8 cellular contexts compared by ENCODE assay signal in the genomic region with DNA sequence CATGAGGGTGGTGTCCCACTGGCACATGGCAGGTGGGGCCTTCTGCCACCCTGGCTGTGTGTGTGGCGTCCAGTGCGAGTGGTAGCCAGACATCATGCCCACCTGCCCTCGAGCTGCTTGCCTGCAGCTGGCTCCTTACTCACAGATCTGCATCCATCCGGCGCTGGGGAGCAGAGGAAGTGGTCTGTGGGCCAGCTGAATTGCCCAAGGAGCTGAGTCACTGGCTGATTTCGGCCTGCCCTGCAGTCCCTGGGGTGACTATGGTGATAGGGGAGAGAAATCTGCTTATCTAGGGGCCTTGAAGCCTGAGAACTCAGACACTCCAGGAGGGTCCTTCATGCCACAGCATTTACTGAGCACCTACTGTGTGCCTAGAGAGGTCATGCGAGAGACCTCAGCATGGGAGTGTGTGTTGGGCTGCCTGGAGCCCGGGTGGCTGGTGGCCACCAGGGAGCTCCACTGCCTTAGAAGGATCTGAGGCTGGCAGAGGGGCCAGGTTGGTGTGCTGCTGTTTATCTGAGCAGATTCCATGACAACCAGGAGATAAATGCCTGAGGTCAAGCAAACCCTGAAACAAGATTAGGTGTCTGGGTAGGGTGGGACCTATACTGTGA. TPM values are rescaled to one million over a fixed set of nuclear protein-coding genes. Genes with fewer than 3 reads are reported as not detected.
DNase-seq lines count a peak whose midpoint lies in the region; ATAC-seq and TF ChIP-seq lines count a peak whose summit lies in the region.

No MANE protein-coding gene starts in this region.

- no peaks in the 10 kb centered on the region for H3K27me3 ChIP-seq in Loucy (ENCODE audit: insufficient read depth, low read length, poor library complexity, severe bottlenecking)
- no peaks in the 10 kb centered on the region for H3K27me3 ChIP-seq in mesenchymal stem cell (ENCODE audit: control insufficient read depth in 1 of 2, insufficient read depth in 1 of 2, low read length in 2 of 2)
- H3K27me3 ChIP-seq in stomach smooth muscle (ENCODE audit: control insufficient read depth in 1 of 2, insufficient read depth in 2 of 2, low read length in 2 of 2), result no peaks in the 10 kb centered on the region

- peak overlapping the region; percentile 87 for H2BK120ac ChIP-seq in mesenchymal stem cell (ENCODE audit: low read depth, low read length)

- H3K27ac ChIP-seq in coronary artery, result peak overlapping the region; percentile 62 to 85
- H3K27ac ChIP-seq in mesenchymal stem cell (ENCODE audit: low read length, poor library complexity, severe bottlenecking), result peak overlapping the region; percentile 94
- peak overlapping the region; percentile 84 for H3K27ac ChIP-seq in stomach smooth muscle (ENCODE audit: low read length)

- peaks cover 93% of the 10 kb centered on the region for H3K79me2 ChIP-seq in Loucy (ENCODE audit: insufficient read depth, low read length)

- no peaks in the 10 kb centered on the region for H4K20me1 ChIP-seq in Loucy (ENCODE audit: insufficient read depth, low read length, poor library complexity, severe bottlenecking)

- peak; percentile 51 for TF ChIP-seq CTCF in Loucy (conservative IDR thresholded peaks at IDR 0.05; ENCODE audit: low read length)
- TF ChIP-seq CTCF in coronary artery (IDR thresholded peaks at IDR 0.05), result no peak

- H3K4me3 ChIP-seq in Loucy (ENCODE audit: low read length, poor library complexity, severe bottlenecking) (peak overlapping the region; percentile 93), coronary artery (peak overlapping the region; percentile 5), mesenchymal stem cell (ENCODE audit: insufficient read depth in 1 of 2, low read depth in 1 of 2, low read length in 2 of 2) (peak overlapping the region in 1 of 2 experiments; percentile 56), stomach smooth muscle (ENCODE audit: low read length in 2 of 2) (peak overlapping the region; percentile 7 to 29)

- H3F3A ChIP-seq in Loucy (ENCODE audit: low read depth), result peaks cover 4% of the 10 kb centered on the region; the same call in 1 of the 2 replicates

- DNase-seq in ELR (ENCODE audit: low read depth), result peak; percentile 98
- peak; percentile 39 for DNase-seq in activated CD4-positive, CD25-positive, alpha-beta regulatory T cell treated with anti-CD3 and anti-CD28 coated beads, Interleukin-2, amount 50 U/mL, for 16 hours (ENCODE audit: low read depth, low spot score)
- peak; percentile 93 for DNase-seq in coronary artery (ENCODE audit: low spot score)
- DNase-seq in mesenchymal stem cell, result peak; percentile 97
- no peak for DNase-seq in cerebellum (ENCODE audit: low spot score)

- peak overlapping the region in 1 of 2 experiments; percentile 96 for H3K14ac ChIP-seq in mesenchymal stem cell (ENCODE audit: low read length in 2 of 2)

- H3K79me1 ChIP-seq in mesenchymal stem cell (replicated peaks; ENCODE audit: low read length, poor library complexity, severe bottlenecking), result peaks cover 15% of the 10 kb centered on the region

- no peaks in the 10 kb centered on the region for H3K9me2 ChIP-seq in Loucy (replicated peaks; ENCODE audit: low read depth, low read length)

- H3K23ac ChIP-seq in mesenchymal stem cell (ENCODE audit: low read length in 2 of 2), result peak overlapping the region in 1 of 2 experiments; percentile 85

- peak overlapping the region; percentile 82 to 100 for H3K18ac ChIP-seq in mesenchymal stem cell (ENCODE audit: low read depth in 1 of 2, low read length in 2 of 2)

- H3K9me3 ChIP-seq in Loucy (ENCODE audit: insufficient read depth, low read depth, low read length) (no peaks in the 10 kb centered on the region), mesenchymal stem cell (ENCODE audit: control insufficient read depth, low read length) (no peaks in the 10 kb centered on the region), stomach smooth muscle (ENCODE audit: control insufficient read depth in 2 of 2, low read length in 2 of 2) (no peaks in the 10 kb centered on the region)

- peak overlapping the region; percentile 46 to 100 for H2BK12ac ChIP-seq in mesenchymal stem cell (ENCODE audit: low read length in 2 of 2)

- H2AFZ ChIP-seq in Loucy (ENCODE audit: low read length) (no peak overlapping the region), mesenchymal stem cell (ENCODE audit: low read depth, low read length) (no peak overlapping the region)

- H3K4me2 ChIP-seq in Loucy (ENCODE audit: low read depth, low read length, poor library complexity, severe bottlenecking), result peak overlapping the region; percentile 98
- H3K4me2 ChIP-seq in mesenchymal stem cell (ENCODE audit: low read length, poor library complexity, severe bottlenecking), result no peak overlapping the region

- peak; percentile 38 for ATAC-seq in GM21786 (IDR thresholded peaks at IDR 0.05; ENCODE audit: unreplicated experiment)

- peak overlapping the region; percentile 98 to 99 for H3K4ac ChIP-seq in mesenchymal stem cell (ENCODE audit: low read depth in 1 of 2, low read length in 2 of 2)

- H3K4me1 ChIP-seq in Loucy (ENCODE audit: insufficient read depth, low read length, poor library complexity, severe bottlenecking) (peaks cover 96% of the 10 kb centered on the region), mesenchymal stem cell (ENCODE audit: control insufficient read depth, insufficient read depth, low read depth, low read length) (peaks cover 38% of the 10 kb centered on the region), stomach smooth muscle (ENCODE audit: control insufficient read depth, insufficient read depth, low read length) (peaks cover 79% of the 10 kb centered on the region)

- 14% methylated on average over 7 of the region's 8 CpGs for WGBS in mesenchymal stem cell

- peak overlapping the region; percentile 100 for H3K9ac ChIP-seq in Loucy (ENCODE audit: low read depth, low read length, poor library complexity, severe bottlenecking)
- peak overlapping the region; percentile 86 for H3K9ac ChIP-seq in mesenchymal stem cell (ENCODE audit: low read length)
- H3K9ac ChIP-seq in stomach smooth muscle (ENCODE audit: low read length in 2 of 2), result peak overlapping the region; percentile 47 to 58

- no peak overlapping the region for H2BK15ac ChIP-seq in mesenchymal stem cell (ENCODE audit: low read depth, poor library complexity, severe bottlenecking)

- H4K8ac ChIP-seq in mesenchymal stem cell (ENCODE audit: low read length), result peak overlapping the region; percentile 83

- peak overlapping the region; percentile 93 for H2BK5ac ChIP-seq in mesenchymal stem cell (ENCODE audit: low read depth, low read length, poor library complexity, severe bottlenecking)

- peak overlapping the region; percentile 98 for H2AK5ac ChIP-seq in mesenchymal stem cell (ENCODE audit: low read length, severe bottlenecking)

- H3K36me3 ChIP-seq in Loucy (ENCODE audit: insufficient read depth, low read length) (peaks cover 6% of the 10 kb centered on the region; the same call in 1 of the 2 replicates), mesenchymal stem cell (ENCODE audit: control insufficient read depth in 1 of 2, insufficient read depth in 2 of 2, low read depth in 1 of 2, low read length in 2 of 2) (peaks cover 0 to 3% of the 10 kb centered on the region in 2 experiments), stomach smooth muscle (ENCODE audit: control insufficient read depth in 2 of 2, insufficient read depth in 2 of 2, low read length in 2 of 2) (peaks cover 3 to 8% of the 10 kb centered on the region in 2 donors)

- peak overlapping the region; percentile 95 for H4K91ac ChIP-seq in mesenchymal stem cell (ENCODE audit: low read length)

RNA-seq across cellular contexts. Expression of gene SLC22A5, which starts 57.1 kb away (rescaled TPM):
- 1.7 TPM for polyA plus RNA-seq in mesenchymal stem cell (2013, experiment 1 of 2)
- polyA plus RNA-seq in mesenchymal stem cell (2013, experiment 2 of 2), result 1.7 TPM
- 10.4 TPM for total RNA-seq in cerebellum
